ENCODE assay signal across 14 cellular contexts in the genomic region with DNA sequence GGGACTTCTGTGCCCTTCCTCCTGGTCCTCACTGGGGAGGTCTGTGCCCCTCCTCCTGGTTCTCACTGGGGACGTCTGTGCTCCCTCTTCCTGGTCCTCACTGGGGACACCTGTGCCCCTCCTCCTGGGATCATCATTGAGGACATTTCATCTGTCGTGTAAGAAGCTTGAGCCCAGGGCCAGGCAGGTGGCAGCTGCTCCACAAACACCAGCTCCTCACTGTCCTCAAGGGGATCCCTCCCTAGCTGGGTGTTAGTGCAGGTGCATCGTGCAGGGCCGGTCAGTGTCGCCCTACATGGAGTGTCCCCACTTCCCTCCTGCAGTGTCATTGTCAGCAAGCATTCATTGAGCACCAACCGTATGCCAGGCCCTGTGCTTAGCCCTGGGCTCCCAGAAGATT.
"Had no signal": no experiment of that assay in that cellular context is flagged by ENCODE, and none has a peak within 500 bp of the region (broad histone marks: within the 10 kb centered on the region; RNA-seq: fewer than 3 reads in every experiment).

No MANE protein-coding gene starts in this region.

- H3K4me1 ChIP-seq: gastrocnemius medialis, heart left ventricle, suprapubic skin had no signal

- H3K27ac ChIP-seq: brain microvascular endothelial cell, gastrocnemius medialis, heart left ventricle, suprapubic skin had no signal

- H3K9me3 ChIP-seq: gastrocnemius medialis, heart left ventricle, suprapubic skin had no signal

- H3K27me3 ChIP-seq: brain microvascular endothelial cell, gastrocnemius medialis had no signal

- H3K36me3 ChIP-seq: brain microvascular endothelial cell, gastrocnemius medialis, heart left ventricle, suprapubic skin had no signal

- H3K4me3 ChIP-seq: gastrocnemius medialis, heart left ventricle, suprapubic skin had no signal

- DNase-seq: activated CD4-positive, alpha-beta memory T cell treated with anti-CD3 and anti-CD28 coated beads, Interleukin-2, amount 10 ng/mL, durations not matched to agents 7 days and 5 days; activated CD4-positive, alpha-beta T cell treated with anti-CD3 and anti-CD28 coated beads for 48 hours; activated CD4-positive, CD25-positive, alpha-beta regulatory T cell; activated naive CD4-positive, alpha-beta T cell treated with anti-CD3 and anti-CD28 coated beads for 36 hours; activated naive CD8-positive, alpha-beta T cell treated with anti-CD3 and anti-CD28 coated beads, Interleukin-2, amount 50 U/mL, for 24 hours; activated T-cell treated with anti-CD3 and anti-CD28 coated beads, Interleukin-2, amount 50 U/mL, for 24 hours; aorta; brain microvascular endothelial cell; central memory CD4-positive, alpha-beta T cell; gastrocnemius medialis; left ventricle myocardium superior; T1000 had no signal

- ATAC-seq: activated naive CD8-positive, alpha-beta T cell treated with anti-CD3 and anti-CD28 coated beads, Interleukin-2, amount 50 U/mL, for 24 hours; gastrocnemius medialis; left ventricle myocardium superior had no signal
